Comparison of ENCODE assay signal across 9 cellular contexts in genomic region chr3:133821767-133822638, GRCh38. TPM values are rescaled to one million over a fixed set of nuclear protein-coding genes. Genes with fewer than 3 reads are reported as not detected.
DNase-seq lines count a peak whose midpoint lies in the region; ATAC-seq and TF ChIP-seq lines count a peak whose summit lies in the region.
"Had no signal": no experiment of that assay in that cellular context is flagged by ENCODE, and none has a peak within 500 bp of the region (broad histone marks: within the 10 kb centered on the region; RNA-seq: fewer than 3 reads in every experiment).

No MANE protein-coding gene starts in this region.

- intact Hi-C loops in transverse colon (cut with DNase I; ENCODE audit: low total_unique reads): loop anchor here (5.0 kb wide), 1 partner anchor 105 kb away; no protein-coding TSS in a partner anchor

- in situ Hi-C loops in transverse colon (cut with MboI; ENCODE audit: low pct_ligation_motif_present in 1 of 4, low pct_unique_long_range_greater_than_20kb in 1 of 4, low sequenced_read_pairs in 3 of 4): loop anchor here in 2 of 4 donors (10.0 kb wide), 1 partner anchor 103 kb away; no protein-coding TSS in a partner anchor

- peak in 1 of 2 donors; percentile 15 for TF ChIP-seq CTCF in right atrium auricular region (IDR thresholded peaks at IDR 0.05)
- peak in 1 of 5 experiments; percentile 11 for TF ChIP-seq CTCF in transverse colon (IDR thresholded peaks at IDR 0.05)

- H3K36me3 ChIP-seq in right atrium auricular region (peaks cover 29% of the 10 kb centered on the region), transverse colon (peaks cover 0 to 24% (median 12%) of the 10 kb centered on the region in 4 donors)

- 88% methylated on average over 8 of the region's 8 CpGs; no CpG with 5 or more reads in 1 of the 2 donors for WGBS in transverse colon (ENCODE audit: low coverage in 1 of 2), 2 donors

- ATAC-seq in HG02981 (IDR thresholded peaks at IDR 0.05; ENCODE audit: unreplicated experiment): no peak
- no peak for ATAC-seq in HG03097 (IDR thresholded peaks at IDR 0.05; ENCODE audit: low FRiP score, unreplicated experiment)
- ATAC-seq in HG03571 (IDR thresholded peaks at IDR 0.05; ENCODE audit: unreplicated experiment): no peak

- no peak overlapping the region for H3K4me3 ChIP-seq in right atrium auricular region
- no peak overlapping the region for H3K4me3 ChIP-seq in transverse colon

- no peaks in the 10 kb centered on the region for H3K9me3 ChIP-seq in right atrium auricular region
- H3K9me3 ChIP-seq in transverse colon: no peaks in the 10 kb centered on the region

- no peak for TF ChIP-seq POLR2A in transverse colon (IDR thresholded peaks at IDR 0.05)

- TF ChIP-seq EP300 in transverse colon (IDR thresholded peaks at IDR 0.05; ENCODE audit: low read depth): no peak

- peak; percentile 55 for DNase-seq in SIG-M5 treated with dmso at 0.1 percent for 504 hours (lab: John Stamatoyannopoulos, UW; ENCODE audit: unreplicated experiment)
- DNase-seq in SIG-M5 (lab: John Stamatoyannopoulos, UW): no peak
- DNase-seq in SW 1271 (lab: John Stamatoyannopoulos, UW): peak; percentile 58 to 61
- peak; percentile 86 for DNase-seq in right atrium auricular region (ENCODE audit: low spot score)
- DNase-seq in transverse colon: peak; percentile 58
- DNase-seq: naive B cell had no signal

- H3K27me3 ChIP-seq in right atrium auricular region (no peaks in the 10 kb centered on the region), transverse colon (no peaks in the 10 kb centered on the region)

- H3K4me1 ChIP-seq in right atrium auricular region: no peaks in the 10 kb centered on the region
- no peaks in the 10 kb centered on the region for H3K4me1 ChIP-seq in transverse colon

- H3K27ac ChIP-seq in right atrium auricular region (no peak overlapping the region), transverse colon (no peak overlapping the region)

RNA-seq across cellular contexts. Expression of gene SRPRB, which starts 16.4 kb away (rescaled TPM):
- 10 to 100 TPM; 16.4 to 24.8 TPM for total RNA-seq in right atrium auricular region
- 10 to 100 TPM in 2 of 4 donors, 1 to 10 TPM in 2; 1.5 to 14.6 (median 8.1) TPM for total RNA-seq in transverse colon
